Comparison of ENCODE assay signal across 9 cellular contexts in the genomic region with DNA sequence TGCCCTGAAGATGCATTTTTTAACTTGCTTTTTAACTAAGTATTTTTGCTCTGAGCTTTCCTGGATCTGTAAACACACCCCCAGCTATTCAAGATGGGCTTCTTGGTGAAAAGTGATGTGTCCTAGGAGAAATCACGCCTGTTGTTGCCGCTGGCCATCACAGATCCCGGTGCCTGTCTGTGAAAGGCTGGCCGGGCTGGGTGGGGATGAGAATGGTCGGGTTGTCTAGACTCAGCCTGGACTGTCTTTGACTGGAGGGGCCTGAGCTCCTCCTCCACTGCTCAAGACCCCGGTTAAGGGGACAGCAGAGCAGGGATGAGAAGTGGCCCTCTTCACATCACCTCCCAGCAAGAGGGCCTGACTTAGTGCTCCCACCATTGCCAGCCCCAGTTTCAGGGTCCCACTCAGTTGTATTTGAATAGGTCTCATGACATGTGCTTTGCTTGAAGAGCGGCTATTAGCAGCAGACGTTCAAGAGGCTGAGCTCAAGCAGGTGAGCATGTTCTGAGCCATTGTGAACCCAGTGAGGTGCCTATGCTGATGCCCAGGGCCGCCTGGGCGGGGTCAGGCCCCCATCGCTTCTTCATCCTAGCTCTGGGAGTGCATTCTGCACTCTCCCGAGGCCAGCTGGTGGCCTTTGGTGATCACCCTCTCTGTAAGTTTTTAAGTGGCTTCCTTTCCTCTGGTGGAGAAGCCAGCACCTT.
DNase-seq lines count a peak whose midpoint lies in the region; ATAC-seq, FAIRE-seq and TF ChIP-seq lines count a peak whose summit lies in the region.
"Had no signal": no experiment of that assay in that cellular context is flagged by ENCODE, and none has a peak within 500 bp of the region (broad histone marks: within the 10 kb centered on the region; RNA-seq: fewer than 3 reads in every experiment).

No MANE protein-coding gene starts in this region.

- peak overlapping the region; percentile 82 for H3K9ac ChIP-seq in astrocyte (ENCODE audit: low read length)
- H3K9ac ChIP-seq in kidney (ENCODE audit: low read length in 2 of 2) = peak overlapping the region; percentile 10 to 33

- peak overlapping the region; percentile 99 for H3K27ac ChIP-seq in astrocyte (ENCODE audit: low read depth, low read length)
- peak overlapping the region; percentile 87 to 89 for H3K27ac ChIP-seq in kidney (ENCODE audit: low read depth in 2 of 2, low read length in 2 of 2)
- peak overlapping the region in 5 of 8 donors; percentile 14 to 43 (median 28) for H3K27ac ChIP-seq in spleen

- TF ChIP-seq CTCF in astrocyte (IDR thresholded peaks at IDR 0.05; ENCODE audit: insufficient read depth, low read depth, low read length) (no peak), kidney (IDR thresholded peaks at IDR 0.05; ENCODE audit: borderline replicate concordance, extremely low read depth, insufficient read depth) (no peak), spleen (IDR thresholded peaks at IDR 0.05 in 8 of 11, conservative IDR thresholded peaks at IDR 0.05 in 3 of 11) (no peak)

- intact Hi-C loops in kidney (cut with DNase I) = no loop called here
- intact Hi-C loops in spleen (cut with DNase I; ENCODE audit: low total_unique reads) = no loop called here

- H3K27me3 ChIP-seq in astrocyte (ENCODE audit: insufficient read depth, low read length) = no peaks in the 10 kb centered on the region
- no peaks in the 10 kb centered on the region for H3K27me3 ChIP-seq in spleen (replicated peaks in 1 of 7)

- H3K36me3 Mint-ChIP-seq in astrocyte (ENCODE audit: low read depth, unreplicated experiment) = peaks cover 9% of the 10 kb centered on the region
- no peaks in the 10 kb centered on the region for H3K36me3 Mint-ChIP-seq in T-helper 17 cell (ENCODE audit: low read depth)
- H3K36me3 Mint-ChIP-seq: stimulated activated naive B cell treated with anti-CD40 and anti-IgM and Interleukin-4, amounts not matched to agents 10 μg/mL and 1 μg/mL and 100 μg/mL, for 72 hours had no signal

- H3K4me2 ChIP-seq in astrocyte (ENCODE audit: low read length) = peak overlapping the region; percentile 85

- H3K27ac Mint-ChIP-seq in astrocyte (ENCODE audit: unreplicated experiment) (peak overlapping the region; percentile 100), T-helper 17 cell (no peak overlapping the region)
- H3K27ac Mint-ChIP-seq: stimulated activated naive B cell treated with anti-CD40 and anti-IgM and Interleukin-4, amounts not matched to agents 10 μg/mL and 1 μg/mL and 100 μg/mL, for 72 hours had no signal

- H3K4me3 Mint-ChIP-seq in astrocyte (ENCODE audit: unreplicated experiment) (peak overlapping the region; percentile 54), T-helper 17 cell (no peak overlapping the region)
- H3K4me3 Mint-ChIP-seq: stimulated activated naive B cell treated with anti-CD40 and anti-IgM and Interleukin-4, amounts not matched to agents 10 μg/mL and 1 μg/mL and 100 μg/mL, for 72 hours had no signal

- H3K4me1 ChIP-seq in astrocyte (ENCODE audit: insufficient read depth, low read length) = peaks cover 34% of the 10 kb centered on the region
- peaks cover 45 to 57% of the 10 kb centered on the region in 2 donors for H3K4me1 ChIP-seq in kidney (ENCODE audit: control insufficient read depth in 1 of 2, insufficient read depth in 1 of 2, low read depth in 1 of 2, low read length in 2 of 2)
- peaks cover 0 to 56% (median 18%) of the 10 kb centered on the region in 6 donors for H3K4me1 ChIP-seq in spleen

- DNase-seq in GM03348 (ENCODE audit: low spot score) (peak; percentile 28), astrocyte (ENCODE audit: low read depth) (no peak), kidney (no peak), spleen (no peak), NCI-H2107 treated with DMSO at 0.1 percent for 48 hours (lab: John Stamatoyannopoulos, UW; ENCODE audit: unreplicated experiment) (no peak), epidermal melanocyte (ENCODE audit: insufficient read length, low spot score) (no peak), T-helper 17 cell (no peak)
- DNase-seq: stimulated activated naive B cell treated with anti-CD40 and anti-IgM and Interleukin-4, amounts not matched to agents 10 μg/mL and 1 μg/mL and 100 μg/mL, for 72 hours had no signal

- H3K9me3 ChIP-seq in astrocyte (ENCODE audit: insufficient read depth, low read depth, low read length) = no peaks in the 10 kb centered on the region
- H3K9me3 ChIP-seq in kidney (ENCODE audit: control insufficient read depth in 1 of 2, low read length in 2 of 2) = no peaks in the 10 kb centered on the region
- no peaks in the 10 kb centered on the region for H3K9me3 ChIP-seq in spleen
- no peaks in the 10 kb centered on the region for H3K9me3 ChIP-seq in T-helper 17 cell (ENCODE audit: control insufficient read depth, low read length, poor library complexity, severe bottlenecking)

- H3K9me3 Mint-ChIP-seq in astrocyte (ENCODE audit: unreplicated experiment) = no peaks in the 10 kb centered on the region
- H3K9me3 Mint-ChIP-seq: stimulated activated naive B cell treated with anti-CD40 and anti-IgM and Interleukin-4, amounts not matched to agents 10 μg/mL and 1 μg/mL and 100 μg/mL, for 72 hours had no signal

- H3K4me1 Mint-ChIP-seq in astrocyte (ENCODE audit: low read depth, unreplicated experiment) = peaks cover 43% of the 10 kb centered on the region
- H3K4me1 Mint-ChIP-seq in T-helper 17 cell = peaks cover 15% of the 10 kb centered on the region

- peaks cover 85% of the 10 kb centered on the region for H3K79me2 ChIP-seq in astrocyte (ENCODE audit: insufficient read depth, low read length)

- H2AFZ ChIP-seq in astrocyte (ENCODE audit: low read depth, low read length) = no peak overlapping the region

- H3K27me3 Mint-ChIP-seq in astrocyte (ENCODE audit: low read depth, unreplicated experiment) (no peaks in the 10 kb centered on the region), T-helper 17 cell (peaks cover 5% of the 10 kb centered on the region)
- H3K27me3 Mint-ChIP-seq: stimulated activated naive B cell treated with anti-CD40 and anti-IgM and Interleukin-4, amounts not matched to agents 10 μg/mL and 1 μg/mL and 100 μg/mL, for 72 hours had no signal

- ATAC-seq in GM19395 (IDR thresholded peaks at IDR 0.05; ENCODE audit: unreplicated experiment) (no peak), T-helper 17 cell (no peak)
- ATAC-seq: stimulated activated naive B cell treated with anti-CD40 and anti-IgM and Interleukin-4, amounts not matched to agents 10 μg/mL and 1 μg/mL and 100 μg/mL, for 72 hours had no signal

- no peak overlapping the region for H3K4me3 ChIP-seq in astrocyte (ENCODE audit: insufficient read depth, low read depth, low read length)
- peak overlapping the region in 1 of 2 donors; percentile 5 for H3K4me3 ChIP-seq in kidney (ENCODE audit: low read length in 2 of 2)
- no peak overlapping the region for H3K4me3 ChIP-seq in spleen

- WGBS in spleen, 5 donors = 83 to 92% (median 90%) methylated on average over 10 to 12 of the region's 12 CpGs

- FAIRE-seq in astrocyte (lab: Jason Lieb, UNC) = no peak
- no peak for FAIRE-seq in kidney (lab: Jason Lieb, UNC)

- no peak for TF ChIP-seq POLR2A in spleen (IDR thresholded peaks at IDR 0.05)

- H3K36me3 ChIP-seq in astrocyte (ENCODE audit: insufficient read depth, low read length) (no peaks in the 10 kb centered on the region), kidney (ENCODE audit: control insufficient read depth in 1 of 2, insufficient read depth in 2 of 2, low read length in 2 of 2) (no peaks in the 10 kb centered on the region), spleen (no peaks in the 10 kb centered on the region)

- H4K20me1 ChIP-seq in astrocyte (ENCODE audit: insufficient read depth, low read length) = peaks cover 47% of the 10 kb centered on the region

Comparison
In these comparisons a context has a peak if more than half of its experiments do, and no peak if none do; other contexts are left out.
1. H3K27ac ChIP-seq: peak in every context shown above with its lines; median percentile 99 in astrocyte; 88 in kidney; 28 in spleen.